ENCODE assay signal across 7 cellular contexts in the genomic region with DNA sequence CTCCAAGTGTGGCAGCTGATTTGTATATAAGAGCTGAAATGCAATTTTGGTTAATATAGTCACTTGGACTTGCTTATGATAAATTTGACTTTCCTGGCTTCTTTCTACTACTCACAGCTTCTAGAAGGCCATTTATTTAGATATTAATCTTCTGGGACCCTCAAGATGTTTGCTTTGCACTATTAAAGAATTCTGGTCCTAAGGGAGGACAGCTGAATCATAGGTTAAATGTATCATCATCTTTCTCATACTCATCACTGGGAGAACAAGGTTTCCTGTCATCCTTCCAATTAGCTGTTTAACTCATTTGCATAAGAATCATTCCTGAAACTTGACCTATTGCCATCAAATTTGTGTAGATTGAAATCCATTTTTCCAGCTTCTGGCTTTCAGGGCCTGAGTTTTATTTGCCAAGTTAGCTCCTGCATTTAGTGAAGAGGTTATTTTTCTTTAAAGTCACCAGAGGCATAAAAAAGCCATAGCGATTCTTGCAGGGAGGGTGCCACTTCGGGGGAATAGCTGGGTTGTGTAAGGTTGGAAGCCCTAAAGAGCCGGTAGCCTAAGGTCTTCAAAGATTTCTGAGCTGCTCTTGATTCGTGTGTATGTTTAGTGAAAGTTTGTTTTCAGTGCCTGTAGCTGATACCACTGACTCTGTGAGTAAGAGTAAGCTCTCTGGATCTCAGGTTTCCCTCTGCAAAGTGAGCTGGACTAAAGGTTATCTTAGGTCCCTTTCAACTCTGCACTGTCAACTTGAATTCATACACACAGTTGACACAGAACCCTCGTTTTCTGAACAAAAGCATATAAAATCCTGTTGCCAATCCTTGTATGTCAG. TPM values are rescaled to one million over a fixed set of nuclear protein-coding genes. Genes with fewer than 3 reads are reported as not detected.
DNase-seq lines count a peak whose midpoint lies in the region; ATAC-seq and TF ChIP-seq lines count a peak whose summit lies in the region.

No MANE protein-coding gene starts in this region.

- BruUV-seq in PC-3 (replicated peaks; lab: Mats Ljungman, UMichigan) = no TSS peak

- in situ Hi-C loops in GM13977 (cut with MboI; ENCODE audit: low pct_unique_long_range_greater_than_20kb, low sequenced_read_pairs, unreplicated experiment) = no loop called here

- peaks cover 18% of the 10 kb centered on the region; the same call in 1 of the 2 replicates for H4K20me1 ChIP-seq in PC-3 (ENCODE audit: low read length)

- H3K27ac ChIP-seq in PC-3 (ENCODE audit: low read length) (peak overlapping the region; percentile 86), esophagus muscularis mucosa (replicated peaks in 1 of 4) (peak overlapping the region; percentile 97 to 100 (median 99))

- H3K4me2 ChIP-seq in PC-3 (ENCODE audit: low read length) (peak overlapping the region; percentile 89), skeletal muscle satellite cell (ENCODE audit: low read length) (peak overlapping the region; percentile 30)

- TF ChIP-seq CTCF in GM06990 (IDR thresholded peaks at IDR 0.05; ENCODE audit: insufficient read depth, low read length, poor library complexity, severe bottlenecking) (no peak), PC-3 (conservative IDR thresholded peaks at IDR 0.05; ENCODE audit: low read depth, low read length) (no peak), esophagus muscularis mucosa (IDR thresholded peaks at IDR 0.05) (no peak), GM13977 (IDR thresholded peaks at IDR 0.05; ENCODE audit: extremely low read depth, insufficient read depth, missing control alignments) (no peak)

- H3K4me3 ChIP-seq in GM06990 (replicated peaks; ENCODE audit: low read depth, low read length) (peak overlapping the region; percentile 90), PC-3 (ENCODE audit: low read length) (no peak overlapping the region), esophagus muscularis mucosa (peak overlapping the region; percentile 82 to 94 (median 86)), skeletal muscle satellite cell (ENCODE audit: low read length) (no peak overlapping the region)

- TF ChIP-seq EP300 in esophagus muscularis mucosa (IDR thresholded peaks at IDR 0.05) = no peak

- no peak for DNase-seq in GM06990 (ENCODE audit: extremely low read depth, insufficient read length)
- no peak for DNase-seq in PC-3
- DNase-seq in esophagus muscularis mucosa (ENCODE audit: extremely low spot score) = no peak
- no peak for DNase-seq in GM13977 (ENCODE audit: low spot score)
- DNase-seq in head of caudate nucleus = no peak

- CTCF ChIA-PET in PC-3 (lab: Charles Lee) = interaction anchor here (1.0 kb wide), 1 partner anchor 9 kb away, joined by 3 read pairs; no protein-coding TSS in a partner anchor

- intact Hi-C loops in PC-3 (cut with micrococcal nuclease) (no loop called here), esophagus muscularis mucosa (cut with DNase I) (no loop called here), head of caudate nucleus (cut with DNase I) (no loop called here)

- H3K9ac ChIP-seq in PC-3 (ENCODE audit: low read length) (peak overlapping the region; percentile 11; the same call in 1 of the 2 replicates), skeletal muscle satellite cell (ENCODE audit: low read depth, low read length) (no peak overlapping the region)

- POLR2A ChIA-PET in PC-3 (lab: Charles Lee; ENCODE audit: unreplicated experiment) = interaction anchor here (0.6 to 1.3 kb wide), 3 partner anchors 7 to 15 kb away, joined by 3 to 14 read pairs (median 6); no protein-coding TSS in a partner anchor

- no peaks in the 10 kb centered on the region for H3K27me3 ChIP-seq in GM06990 (replicated peaks; ENCODE audit: control insufficient read depth, insufficient read depth, low read length)
- no peaks in the 10 kb centered on the region for H3K27me3 ChIP-seq in PC-3 (ENCODE audit: low read length)
- no peaks in the 10 kb centered on the region for H3K27me3 ChIP-seq in esophagus muscularis mucosa
- no peaks in the 10 kb centered on the region for H3K27me3 ChIP-seq in skeletal muscle satellite cell (ENCODE audit: control insufficient read depth, insufficient read depth, low read length)

- WGBS in esophagus muscularis mucosa = 48% methylated on average over 5 of the region's 5 CpGs

- H3K36me3 ChIP-seq in GM06990 (ENCODE audit: control insufficient read depth, insufficient read depth, low read length) (peaks cover 17% of the 10 kb centered on the region), PC-3 (ENCODE audit: low read depth, low read length) (peaks cover 5% of the 10 kb centered on the region; the same call in 1 of the 2 replicates), esophagus muscularis mucosa (peaks cover 5 to 62% (median 22%) of the 10 kb centered on the region in 4 donors), skeletal muscle satellite cell (ENCODE audit: insufficient read depth, low read length) (no peaks in the 10 kb centered on the region)

- ATAC-seq in PC-3 (no peak), HG02623 (IDR thresholded peaks at IDR 0.05; ENCODE audit: unreplicated experiment) (no peak)

- H3K4me1 ChIP-seq in PC-3 (ENCODE audit: insufficient read depth, low read length) (peaks cover 31% of the 10 kb centered on the region), esophagus muscularis mucosa (peaks cover 60 to 82% (median 78%) of the 10 kb centered on the region in 4 donors), skeletal muscle satellite cell (ENCODE audit: control insufficient read depth, insufficient read depth, low read length) (peaks cover 29% of the 10 kb centered on the region)

- no peaks in the 10 kb centered on the region for H3F3A ChIP-seq in PC-3 (ENCODE audit: low read length, unreplicated experiment)

- peaks cover 49% of the 10 kb centered on the region for H3K79me2 ChIP-seq in PC-3 (ENCODE audit: low read length)

- no peak overlapping the region for H2AFZ ChIP-seq in PC-3 (ENCODE audit: low read length)

- TF ChIP-seq POLR2A in esophagus muscularis mucosa (IDR thresholded peaks at IDR 0.05; ENCODE audit: low read depth) = no peak

- no peaks in the 10 kb centered on the region for H3K9me3 ChIP-seq in PC-3 (ENCODE audit: low read length)
- H3K9me3 ChIP-seq in esophagus muscularis mucosa = no peaks in the 10 kb centered on the region
- no peaks in the 10 kb centered on the region for H3K9me3 ChIP-seq in skeletal muscle satellite cell (replicated peaks; ENCODE audit: low read length)

- no peaks in the 10 kb centered on the region for H3K9me2 ChIP-seq in PC-3 (replicated peaks; ENCODE audit: low read length)

RNA-seq across cellular contexts. Expression of gene MAP3K8, which starts 4.2 kb away (rescaled TPM):
- total RNA-seq in PC-3 (2014; rRNA removed) (4.9 and 6.5 TPM in 2 replicates), esophagus muscularis mucosa (10 to 100 TPM; 18.7 to 74.2 (median 24.1) TPM)
- total RNA-seq in skeletal muscle satellite cell (2012; rRNA removed) = 3.0 and 7.2 TPM in 2 replicates

Comparison
In these comparisons a context has a peak if more than half of its experiments do, and no peak if none do; other contexts are left out.
1. H3K4me3 ChIP-seq: peak in GM06990 (single experiment) and esophagus muscularis mucosa (4 of 4); none in PC-3 (single experiment) and skeletal muscle satellite cell (single experiment).